ENCODE assay signal across 13 cellular contexts in the genomic region with DNA sequence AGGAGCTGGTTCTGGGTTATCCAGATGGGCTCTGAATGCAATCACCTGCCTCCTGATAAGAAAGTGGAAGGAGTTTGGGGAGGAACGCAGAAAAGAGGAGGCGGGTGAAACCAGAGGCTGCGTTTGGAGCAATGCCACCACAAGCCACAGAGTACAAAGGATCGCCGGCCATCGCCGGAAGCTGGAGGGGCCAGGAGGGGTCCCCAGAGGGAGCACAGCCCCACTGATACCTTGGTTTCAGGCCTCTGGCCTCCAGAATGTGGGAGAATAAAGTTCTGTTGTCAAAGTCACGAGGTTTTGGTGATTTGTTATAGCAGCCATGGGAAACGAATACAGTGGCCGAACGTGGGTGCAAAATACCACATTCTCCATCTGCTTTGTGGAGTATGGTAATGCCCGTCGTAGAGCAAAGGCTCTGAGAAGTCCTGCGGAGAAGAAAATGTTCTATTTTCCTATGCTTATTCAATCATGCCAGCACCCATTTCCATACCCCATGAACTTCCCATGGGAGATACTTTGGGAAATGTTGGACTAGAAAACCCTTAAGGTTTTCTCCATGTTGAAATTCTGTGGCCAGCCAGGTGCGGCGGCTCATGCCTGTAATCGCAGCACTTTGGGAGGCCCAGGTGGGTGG.
"Had no signal": no experiment of that assay in that cellular context is flagged by ENCODE, and none has a peak within 500 bp of the region (broad histone marks: within the 10 kb centered on the region; RNA-seq: fewer than 3 reads in every experiment).

No MANE protein-coding gene starts in this region.

- H3K9me3 ChIP-seq: heart left ventricle had no signal

- ATAC-seq: heart left ventricle had no signal

- H3K27me3 Mint-ChIP-seq: type B pancreatic cell had no signal

- H3K36me3 Mint-ChIP-seq: naive B cell, type B pancreatic cell had no signal

- H3K4me3 ChIP-seq: dorsolateral prefrontal cortex, heart left ventricle had no signal

- H3K4me3 Mint-ChIP-seq: naive B cell, nephron, type B pancreatic cell had no signal

- H3K27ac Mint-ChIP-seq: naive B cell, nephron, type B pancreatic cell had no signal

- DNase-seq: cortex of kidney; dorsolateral prefrontal cortex; effector CD8-positive, alpha-beta T cell; heart left ventricle; hippocampal formation; kidney glomerular epithelial cell; mesendoderm; naive B cell; small intestine; stimulated activated CD4-positive, alpha-beta T cell treated with anti-CD3 and anti-CD28 coated beads, Interleukin-12 subunit alpha, Interleukin-12 subunit beta, amount 100 ng/mL, for 4 hours; stimulated activated naive CD4-positive, alpha-beta T cell had no signal

- H3K27ac ChIP-seq: dorsolateral prefrontal cortex, heart left ventricle had no signal

- H3K9me3 Mint-ChIP-seq: naive B cell, nephron, type B pancreatic cell had no signal

- H3K27me3 ChIP-seq: dorsolateral prefrontal cortex had no signal

- H3K4me1 ChIP-seq: heart left ventricle had no signal
